29 cellular contexts compared by ENCODE assay signal in the genomic region with DNA sequence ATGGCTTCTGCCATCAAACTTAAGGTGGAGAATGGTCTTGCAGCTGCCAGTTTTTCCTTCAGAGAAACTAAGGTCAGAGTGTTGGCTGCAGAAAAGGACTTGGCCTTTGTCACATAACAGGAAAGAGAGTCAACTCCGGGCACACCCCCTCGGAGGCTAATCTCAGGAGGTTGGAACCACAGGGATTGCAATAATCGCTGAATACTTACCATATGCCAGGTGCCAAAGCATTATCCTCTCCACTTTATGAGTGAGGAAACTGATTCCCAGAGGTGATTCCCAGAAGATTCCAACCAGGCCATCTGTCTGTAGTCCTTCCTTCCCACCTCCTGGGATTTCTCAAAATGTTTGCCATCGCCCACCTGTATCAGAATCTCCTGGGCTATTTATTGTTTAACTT. TPM values are rescaled to one million over a fixed set of nuclear protein-coding genes. Genes with fewer than 3 reads are reported as not detected.
"Had no signal": no experiment of that assay in that cellular context is flagged by ENCODE, and none has a peak within 500 bp of the region (broad histone marks: within the 10 kb centered on the region; RNA-seq: fewer than 3 reads in every experiment).

No MANE protein-coding gene starts in this region.

- H3K4me2 ChIP-seq: neural progenitor cell, smooth muscle cell had no signal

- DNase-seq: dermis blood vessel endothelial cell; effector memory CD4-positive, alpha-beta T cell; erythroblast; esophagus squamous epithelium; foreskin melanocyte; glutamatergic neuron; kidney; mucosa of descending colon; naive B cell; stimulated activated CD4-positive, alpha-beta T cell treated with anti-CD3 and anti-CD28 coated beads, Interleukin-12 subunit alpha, Interleukin-12 subunit beta, amount 100 ng/mL, for 4 hours; stimulated activated CD4-positive, alpha-beta T cell treated with anti-CD3 and anti-CD28 coated beads, Interleukin-1b, Interleukin-23, amount 100 ng/mL, for 48 hours; stimulated activated CD4-positive, alpha-beta T cell treated with anti-CD3 and anti-CD28 coated beads, Interleukin-4, amount 100 ng/mL, for 1 hour; stimulated activated CD8-positive, alpha-beta memory T cell treated with anti-CD3 and anti-CD28 coated beads, Interleukin-4, amount 100 ng/mL, for 48 hours; stimulated activated naive CD4-positive, alpha-beta T cell treated with Interleukin-2 at 50 U/mL for 16 hours; stomach; thyroid gland had no signal

- H3K4me1 ChIP-seq: parathyroid adenoma, prostate gland, thyroid gland, vagina had no signal

- H2AFZ ChIP-seq: neural progenitor cell, parathyroid adenoma had no signal

- H3K27me3 ChIP-seq: neural progenitor cell, right atrium auricular region, thyroid gland, vagina had no signal

- H3K9me3 ChIP-seq: esophagus squamous epithelium, mucosa of descending colon, prostate gland, right atrium auricular region, stomach, thyroid gland, vagina had no signal

- H3K9ac ChIP-seq: neural progenitor cell, parathyroid adenoma had no signal

- H3K36me3 ChIP-seq: esophagus squamous epithelium, neural progenitor cell, prostate gland, right atrium auricular region, stomach, thyroid gland, vagina had no signal

- H3K4me3 ChIP-seq: coronary artery, esophagus squamous epithelium, lung, mucosa of descending colon, neural progenitor cell, prostate gland, right atrium auricular region, smooth muscle cell, stomach, thyroid gland, vagina had no signal

- H3K27ac ChIP-seq: coronary artery, esophagus squamous epithelium, neural progenitor cell, parathyroid adenoma, prostate gland, right atrium auricular region, stomach, thyroid gland, vagina had no signal

- ATAC-seq: left lobe of liver; mucosa of descending colon; natural killer cell treated with Interleukin-12 subunit alpha and Interleukin-12 subunit beta and Interleukin-15 and Interleukin-18, amount 100 ng/mL, for 72 hours; sciatic nerve had no signal

RNA-seq across cellular contexts. Expression of gene LACTBL1, which starts 54.0 kb away (rescaled TPM):
- polyA plus RNA-seq: endothelial cell of umbilical vein, liver, lung, smooth muscle cell, stomach had no signal
